In genomic region chr6:163661271-163661671, GRCh38 we compare ENCODE assay signal across 10 cellular contexts.
DNase-seq lines count a peak whose midpoint lies in the region; ATAC-seq, FAIRE-seq and TF ChIP-seq lines count a peak whose summit lies in the region.
"Had no signal": no experiment of that assay in that cellular context is flagged by ENCODE, and none has a peak within 500 bp of the region (broad histone marks: within the 10 kb centered on the region; RNA-seq: fewer than 3 reads in every experiment).

No MANE protein-coding gene starts in this region.

- H4K20me1 ChIP-seq in GM12878 (ENCODE audit: control insufficient read depth, insufficient read depth) = no peaks in the 10 kb centered on the region

- RAD21 ChIA-PET in GM12878 (lab: Charles Lee; ENCODE audit: unreplicated experiment) = no interaction called here

- H3K4me3 ChIP-seq in GM12878 = no peak overlapping the region

- SMC1A ChIA-PET in GM12878 (lab: Charles Lee; ENCODE audit: uncharacterized antibody, unreplicated experiment) = no interaction called here

- peak; percentile 95 for ATAC-seq in GM19467 (IDR thresholded peaks at IDR 0.05; ENCODE audit: unreplicated experiment)
- ATAC-seq in HG03095 (IDR thresholded peaks at IDR 0.05; ENCODE audit: unreplicated experiment) = peak; percentile 97
- ATAC-seq in GM12878 = peak; percentile 78
- ATAC-seq: activated T-cell treated with anti-CD3 and anti-CD28 coated beads, Interleukin-2, amount 50 U/mL, for 72 hours had no signal

- WGBS in GM12878 (ENCODE audit: insufficient coverage, insufficient replicate concordance, low lambda C conversion rate, missing lambda C conversion rate) = 0% methylated on average over 1 of the region's 1 CpG

- H3K27ac ChIP-seq in GM12878 (ENCODE audit: control insufficient read depth, insufficient read depth) = peak overlapping the region; percentile 24; the same call in 1 of the 2 replicates

- TF ChIP-seq POLR2A in GM12891 (IDR thresholded peaks at IDR 0.05; ENCODE audit: low read depth, low read length) (no peak), GM12878 (IDR thresholded peaks at IDR 0.05; ENCODE audit: low read depth, low read length) (no peak)

- no peak for TF ChIP-seq EP300 in GM12878 (IDR thresholded peaks at IDR 0.05; ENCODE audit: borderline replicate concordance in 1 of 2, control insufficient read depth in 1 of 2, low read depth in 2 of 2, low read length in 2 of 2)

- FAIRE-seq in GM12891 (lab: Jason Lieb, UNC) (peak; percentile 92), GM12878 (lab: Jason Lieb, UNC) (peak; percentile 73)

- no peak for TF ChIP-seq CTCF in GM12878 (IDR thresholded peaks at IDR 0.05 in 2 of 3, conservative IDR thresholded peaks at IDR 0.05 in 1 of 3; ENCODE audit: control insufficient read depth in 2 of 3, extremely low read depth in 1 of 3, insufficient read depth in 1 of 3, low read depth in 3 of 3, low read length in 3 of 3)

- TF ChIP-seq RAD21 in GM12878 (IDR thresholded peaks at IDR 0.05; ENCODE audit: insufficient read depth, low read depth, low read length) = no peak

- H3K36me3 ChIP-seq in GM12878 (ENCODE audit: control insufficient read depth in 2 of 2, insufficient read depth in 2 of 2, low read length in 1 of 2) = no peaks in the 10 kb centered on the region

- no peaks in the 10 kb centered on the region for H3K79me2 ChIP-seq in GM12878 (ENCODE audit: control insufficient read depth, insufficient read depth, low read length)

- CTCF ChIA-PET in GM12878 (lab: Yijun Ruan, JAX) = interaction anchor here (0.6 kb wide), 1 partner anchor 1253 kb away, joined by 4 read pairs; no protein-coding TSS in a partner anchor

- H2AFZ ChIP-seq in GM12878 (ENCODE audit: control insufficient read depth, low read depth, low read length) = no peak overlapping the region

- H3K27me3 ChIP-seq in GM12878 (replicated peaks in 1 of 2; ENCODE audit: control insufficient read depth in 2 of 2, insufficient read depth in 2 of 2, low read length in 1 of 2) = no peaks in the 10 kb centered on the region

- no TSS peak for BruUV-seq in GM12878 (replicated peaks; lab: Mats Ljungman, UMichigan)

- POLR2A ChIA-PET in GM12878 (lab: Charles Lee) = no interaction called here

- in situ Hi-C loops in GM12878 (cut with MboI) = no loop called here

- H3K9me3 ChIP-seq in GM12878 (replicated peaks; ENCODE audit: control insufficient read depth, insufficient read depth, low read length) = no peaks in the 10 kb centered on the region; the same call in 2 of the 3 replicates

- peak overlapping the region; percentile 76 for H3K4me2 ChIP-seq in GM12878 (ENCODE audit: control insufficient read depth, insufficient read depth)

- intact Hi-C loops in GM12878 (cut with micrococcal nuclease; ENCODE audit: unreplicated experiment) = no loop called here

- H3K4me1 ChIP-seq in GM12878 (ENCODE audit: control insufficient read depth, insufficient read depth, low read length) = peaks cover 12% of the 10 kb centered on the region

- DNase-seq in GM12891 (ENCODE audit: insufficient read length, low spot score) = no peak
- peak; percentile 38 for DNase-seq in GM12878 (ENCODE audit: low read depth, low spot score)
- DNase-seq in middle frontal gyrus (ENCODE audit: extremely low spot score, low spot score) = no peak
- no peak for DNase-seq in NCI-H146 (lab: John Stamatoyannopoulos, UW)
- no peak for DNase-seq in activated gamma-delta T cell (lab: John Stamatoyannopoulos, UW)
- no peak for DNase-seq in NCI-H524 (lab: John Stamatoyannopoulos, UW)
- DNase-seq: activated T-cell treated with anti-CD3 and anti-CD28 coated beads, Interleukin-2, amount 50 U/mL, for 72 hours; effector CD4-positive, alpha-beta T cell had no signal

- no peak overlapping the region; the same call in 1 of the 2 replicates for H3K9ac ChIP-seq in GM12878 (ENCODE audit: control insufficient read depth, insufficient read depth, low read length)

TF ChIP-seq in GM12891, 5 proteins besides CTCF, POLR2A, EP300 and RAD21:
- TF ChIP-seq POLR2AphosphoS5 (IDR thresholded peaks at IDR 0.05; ENCODE audit: low read depth, low read length) (no peak), TAF1 (IDR thresholded peaks at IDR 0.05; ENCODE audit: low read depth, low read length) (no peak), SPI1 (IDR thresholded peaks at IDR 0.05; ENCODE audit: low read depth, low read length) (peak; percentile 91)

TF ChIP-seq in GM12878, 131 proteins besides CTCF, POLR2A, EP300 and RAD21:
- TF ChIP-seq SREBF2 (IDR thresholded peaks at IDR 0.05; ENCODE audit: low read length) (no peak), SPI1 (IDR thresholded peaks at IDR 0.05; ENCODE audit: borderline replicate concordance, insufficient read depth, low read depth, low read length) (peak; percentile 69; the same call in 1 of the 2 replicates), FOXK2 (IDR thresholded peaks at IDR 0.05) (no peak), ETV6 (conservative IDR thresholded peaks at IDR 0.05 in 1 of 2, IDR thresholded peaks at IDR 0.05 in 1 of 2; ENCODE audit: borderline replicate concordance in 1 of 2, low read depth in 1 of 2) (0 out of 4 replicates have a peak, but pooled peaks of 1 of the 2 experiments have one; percentile 54), SUPT20H (IDR thresholded peaks at IDR 0.05; ENCODE audit: borderline replicate concordance, control insufficient read depth, low read depth, low read length) (no peak)
TF ChIP-seq in GM12878: peak in this region for 2.
